Comparison of ENCODE assay signal across 8 cellular contexts in the genomic region with DNA sequence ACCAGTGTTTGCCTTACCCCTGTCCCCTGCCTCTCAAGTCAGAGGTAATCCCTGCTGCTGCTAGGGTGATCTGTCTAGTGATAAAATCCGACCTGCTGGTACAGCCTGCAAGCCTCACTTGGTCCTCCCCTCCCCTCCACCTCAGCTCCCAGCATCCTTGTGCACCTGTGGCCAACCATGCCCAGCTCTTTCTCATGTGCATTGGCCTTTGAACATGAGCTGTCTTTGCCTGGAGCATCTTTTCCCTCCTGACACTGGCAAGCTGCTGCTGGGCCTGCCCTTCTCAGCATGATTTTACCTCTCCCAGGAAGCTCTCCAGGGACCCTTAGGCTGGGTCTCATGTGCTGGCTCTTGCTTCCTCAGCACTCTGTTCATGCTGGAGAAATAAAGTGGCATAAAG. TPM values are rescaled to one million over a fixed set of nuclear protein-coding genes. Genes with fewer than 3 reads are reported as not detected.
"Had no signal": no experiment of that assay in that cellular context is flagged by ENCODE, and none has a peak within 500 bp of the region (broad histone marks: within the 10 kb centered on the region; RNA-seq: fewer than 3 reads in every experiment).

No MANE protein-coding gene starts in this region.

- H3K4me3 Mint-ChIP-seq: GM23338, H9 had no signal

- H3K4me1 Mint-ChIP-seq: GM23338, H9, IgD-negative memory B cell had no signal

- H3K4me3 ChIP-seq: GM23338 had no signal

- H3K27ac ChIP-seq: HL-60 had no signal

- H3K36me3 Mint-ChIP-seq: IgD-negative memory B cell had no signal

- DNase-seq: H9, HCEC 1CT, KBM-7 had no signal

- ATAC-seq: GM23338, HepG2 had no signal

- H3K27ac Mint-ChIP-seq: GM23338, IgD-negative memory B cell had no signal

RNA-seq across cellular contexts. Expression of a gene that starts 51.3 kb away (rescaled TPM):
- total RNA-seq: HepG2, HT1080 had no signal
- polyA plus RNA-seq: HepG2, IgD-negative memory B cell had no signal
